ENCODE assay signal across 1 cellular context in genomic region chr2:72112981-72113846, GRCh38.
TF ChIP-seq lines count a peak whose summit lies in the region.

No MANE protein-coding gene starts in this region.

TF ChIP-seq in IMR-90, 13 proteins besides CTCF, POLR2A, EP300 and RAD21 (continued from another document):
- TF ChIP-seq NFE2L2 (IDR thresholded peaks at IDR 0.05; ENCODE audit: low read depth, low read length) (no peak), ELK1 (IDR thresholded peaks at IDR 0.05; ENCODE audit: borderline replicate concordance, low read depth, low read length) (no peak), CEBPB (IDR thresholded peaks at IDR 0.05; ENCODE audit: low read depth, low read length) (no peak), CHD1 (IDR thresholded peaks at IDR 0.05; ENCODE audit: low read depth, low read length) (no peak), BHLHE40 (IDR thresholded peaks at IDR 0.05; ENCODE audit: low read depth, low read length) (no peak), USF2 (IDR thresholded peaks at IDR 0.05; ENCODE audit: low read depth, low read length) (no peak), MXI1 (IDR thresholded peaks at IDR 0.05; ENCODE audit: borderline replicate concordance, low read depth, low read length) (no peak), SMC3 (IDR thresholded peaks at IDR 0.05; ENCODE audit: low read depth, low read length) (no peak), MAFK (IDR thresholded peaks at IDR 0.05; ENCODE audit: low read depth, low read length) (no peak)
